40 cellular contexts compared by ENCODE assay signal in the genomic region with DNA sequence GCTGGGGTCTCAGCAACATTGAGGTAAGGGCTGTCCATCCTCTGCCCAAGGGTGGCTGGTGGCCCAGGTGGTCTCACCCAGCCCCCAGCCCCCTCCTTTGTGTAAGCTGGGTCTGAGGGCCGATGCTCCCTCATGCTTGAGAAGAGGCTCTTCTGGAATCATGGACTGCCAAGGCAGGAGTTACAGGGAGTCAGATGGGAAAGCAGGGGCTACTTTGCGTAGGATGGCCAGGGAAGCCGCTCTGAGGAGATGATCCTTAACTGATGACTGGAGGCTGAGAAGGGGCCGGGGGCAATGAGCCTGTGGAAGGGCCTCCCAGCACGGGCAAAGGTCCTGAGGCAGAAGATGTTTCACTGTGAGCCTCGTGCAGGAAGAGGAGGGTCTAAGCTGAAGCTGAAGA. TPM values are rescaled to one million over a fixed set of nuclear protein-coding genes. Genes with fewer than 3 reads are reported as not detected.
"Had no signal": no experiment of that assay in that cellular context is flagged by ENCODE, and none has a peak within 500 bp of the region (broad histone marks: within the 10 kb centered on the region; RNA-seq: fewer than 3 reads in every experiment).

No MANE protein-coding gene starts in this region.

- H3K4me1 Mint-ChIP-seq: activated naive CD4-positive, alpha-beta T cell treated with anti-CD3 and anti-CD28 coated beads, Interleukin-2, amount 10 ng/mL, durations not matched to agents 7 days and 5 days; activated naive CD4-positive, alpha-beta T cell treated with anti-CD3 and anti-CD28 coated beads, Interleukin-2, amount 50 U/mL, for 24 hours; activated naive CD8-positive, alpha-beta T cell treated with anti-CD3 and anti-CD28 coated beads for 36 hours; activated naive CD8-positive, alpha-beta T cell treated with anti-CD3 and anti-CD28 coated beads, Interleukin-2, amount 10 ng/mL, durations not matched to agents 7 days and 5 days; activated naive CD8-positive, alpha-beta T cell treated with anti-CD3 and anti-CD28 coated beads, Interleukin-2, amount 50 U/mL, for 24 hours; activated T-helper 17 cell treated with anti-CD3 and anti-CD28 coated beads, Interleukin-2, amount 50 U/mL, for 72 hours; brain; central memory CD8-positive, alpha-beta T cell had no signal

- DNase-seq: activated effector memory CD4-positive, alpha-beta T cell treated with anti-CD3 and anti-CD28 coated beads, Interleukin-2, amount 50 U/mL, for 16 hours; activated effector memory CD4-positive, alpha-beta T cell treated with Interleukin-2 at 50 U/mL for 16 hours; activated gamma-delta T cell; activated gamma-delta T cell treated with Interleukin-2 at 50 U/mL for 16 hours; activated naive CD4-positive, alpha-beta T cell; activated naive CD4-positive, alpha-beta T cell treated with anti-CD3 and anti-CD28 coated beads for 36 hours; activated naive CD4-positive, alpha-beta T cell treated with anti-CD3 and anti-CD28 coated beads, Interleukin-2, amount 10 ng/mL, durations not matched to agents 7 days and 5 days; activated naive CD4-positive, alpha-beta T cell treated with anti-CD3 and anti-CD28 coated beads, Interleukin-2, amount 50 U/mL, for 16 hours; activated naive CD4-positive, alpha-beta T cell treated with Interleukin-2 at 50 U/mL for 16 hours; activated naive CD8-positive, alpha-beta T cell treated with anti-CD3 and anti-CD28 coated beads for 36 hours; activated naive CD8-positive, alpha-beta T cell treated with anti-CD3 and anti-CD28 coated beads, Interleukin-2, amount 10 ng/mL, durations not matched to agents 7 days and 5 days; activated naive CD8-positive, alpha-beta T cell treated with anti-CD3 and anti-CD28 coated beads, Interleukin-2, amount 50 U/mL, for 24 hours; activated T-cell treated with anti-CD3 and anti-CD28 coated beads, Interleukin-2, amount 50 U/mL, for 1 hour; activated T-cell treated with anti-CD3 and anti-CD28 coated beads, Interleukin-2, amount 50 U/mL, for 24 hours; activated T-cell treated with anti-CD3 and anti-CD28 coated beads, Interleukin-2, amount 50 U/mL, for 4 hours; activated T-cell treated with anti-CD3 and anti-CD28 coated beads, Interleukin-2, amount 50 U/mL, for 48 hours; activated T-cell treated with anti-CD3 and anti-CD28 coated beads, Interleukin-2, amount 50 U/mL, for 72 hours; adrenal gland; amniotic stem cell; amygdala; anterior cingulate cortex; body of pancreas; brain microvascular endothelial cell; caudate nucleus; central memory CD4-positive, alpha-beta T cell; cerebellar nuclear complex had no signal

- H3K27me3 ChIP-seq: adrenal gland, ascending aorta, body of pancreas, breast epithelium, cardiac muscle cell had no signal

- H3K9me3 ChIP-seq: adrenal gland, ascending aorta, body of pancreas had no signal

- H3K36me3 ChIP-seq: adrenal gland, ascending aorta, brain microvascular endothelial cell, breast epithelium, cardiac muscle cell had no signal

- H3K9me3 Mint-ChIP-seq: activated naive CD4-positive, alpha-beta T cell treated with anti-CD3 and anti-CD28 coated beads for 36 hours; activated naive CD4-positive, alpha-beta T cell treated with anti-CD3 and anti-CD28 coated beads, Interleukin-2, amount 50 U/mL, for 24 hours; activated T-cell treated with anti-CD3 and anti-CD28 coated beads, Interleukin-2, amount 50 U/mL, for 24 hours; activated T-helper 17 cell treated with anti-CD3 and anti-CD28 coated beads, Interleukin-2, amount 50 U/mL, for 72 hours had no signal

- ATAC-seq: activated naive CD4-positive, alpha-beta T cell treated with anti-CD3 and anti-CD28 coated beads, Interleukin-2, amount 50 U/mL, for 72 hours; activated naive CD8-positive, alpha-beta T cell treated with anti-CD3 and anti-CD28 coated beads, Interleukin-2, amount 50 U/mL, for 24 hours; activated T-cell treated with anti-CD3 and anti-CD28 coated beads, Interleukin-2, amount 50 U/mL, for 4 hours; activated T-cell treated with anti-CD3 and anti-CD28 coated beads, Interleukin-2, amount 50 U/mL, for 72 hours; activated T-helper 17 cell treated with anti-CD3 and anti-CD28 coated beads, Interleukin-2, amount 50 U/mL, for 72 hours; body of pancreas had no signal

- H3K27ac ChIP-seq: adrenal gland, ascending aorta, body of pancreas, brain microvascular endothelial cell, breast epithelium, cardiac muscle cell had no signal

- H3K4me3 Mint-ChIP-seq: activated naive CD4-positive, alpha-beta T cell treated with anti-CD3 and anti-CD28 coated beads for 36 hours; activated naive CD4-positive, alpha-beta T cell treated with anti-CD3 and anti-CD28 coated beads, Interleukin-2, amount 10 ng/mL, durations not matched to agents 7 days and 5 days; activated naive CD4-positive, alpha-beta T cell treated with anti-CD3 and anti-CD28 coated beads, Interleukin-2, amount 50 U/mL, for 24 hours; activated naive CD8-positive, alpha-beta T cell; activated naive CD8-positive, alpha-beta T cell treated with anti-CD3 and anti-CD28 coated beads for 36 hours; activated naive CD8-positive, alpha-beta T cell treated with anti-CD3 and anti-CD28 coated beads, Interleukin-2, amount 10 ng/mL, durations not matched to agents 7 days and 5 days; activated naive CD8-positive, alpha-beta T cell treated with anti-CD3 and anti-CD28 coated beads, Interleukin-2, amount 50 U/mL, for 24 hours; activated T-cell treated with anti-CD3 and anti-CD28 coated beads, Interleukin-2, amount 50 U/mL, for 24 hours; activated T-cell treated with anti-CD3 and anti-CD28 coated beads, Interleukin-2, amount 50 U/mL, for 4 hours; activated T-cell treated with anti-CD3 and anti-CD28 coated beads, Interleukin-2, amount 50 U/mL, for 72 hours; activated T-helper 1 cell treated with anti-CD3 and anti-CD28 coated beads, Interleukin-12 subunit alpha, Interleukin-12 subunit beta, Interleukin-2, Interleukin-4 antibody, amounts not matched to agents 30 ng/mL and 10 ng/mL and 1 ng/mL, durations not matched to agents 14 hours and 24 hours and 36 hours; activated T-helper 17 cell treated with anti-CD3 and anti-CD28 coated beads, Interleukin-2, amount 50 U/mL, for 72 hours; brain; central memory CD8-positive, alpha-beta T cell had no signal

- H3K36me3 Mint-ChIP-seq: activated naive CD4-positive, alpha-beta T cell treated with anti-CD3 and anti-CD28 coated beads, Interleukin-2, amount 10 ng/mL, durations not matched to agents 7 days and 5 days; activated naive CD4-positive, alpha-beta T cell treated with anti-CD3 and anti-CD28 coated beads, Interleukin-2, amount 50 U/mL, for 24 hours; activated naive CD4-positive, alpha-beta T cell treated with anti-CD3 and anti-CD28 coated beads, Interleukin-2, amount 50 U/mL, for 72 hours; activated naive CD8-positive, alpha-beta T cell treated with anti-CD3 and anti-CD28 coated beads for 36 hours; activated naive CD8-positive, alpha-beta T cell treated with anti-CD3 and anti-CD28 coated beads, Interleukin-2, amount 10 ng/mL, durations not matched to agents 7 days and 5 days; brain had no signal

- H3K4me1 ChIP-seq: adrenal gland, ascending aorta, body of pancreas, breast epithelium had no signal

- H3K27ac Mint-ChIP-seq: activated naive CD4-positive, alpha-beta T cell treated with anti-CD3 and anti-CD28 coated beads for 36 hours; activated naive CD4-positive, alpha-beta T cell treated with anti-CD3 and anti-CD28 coated beads, Interleukin-2, amount 10 ng/mL, durations not matched to agents 7 days and 5 days; activated naive CD4-positive, alpha-beta T cell treated with anti-CD3 and anti-CD28 coated beads, Interleukin-2, amount 50 U/mL, for 24 hours; activated naive CD4-positive, alpha-beta T cell treated with anti-CD3 and anti-CD28 coated beads, Interleukin-2, amount 50 U/mL, for 72 hours; activated naive CD8-positive, alpha-beta T cell; activated naive CD8-positive, alpha-beta T cell treated with anti-CD3 and anti-CD28 coated beads for 36 hours; activated naive CD8-positive, alpha-beta T cell treated with anti-CD3 and anti-CD28 coated beads, Interleukin-2, amount 10 ng/mL, durations not matched to agents 7 days and 5 days; activated naive CD8-positive, alpha-beta T cell treated with anti-CD3 and anti-CD28 coated beads, Interleukin-2, amount 50 U/mL, for 24 hours; activated T-cell treated with anti-CD3 and anti-CD28 coated beads, Interleukin-2, amount 50 U/mL, for 24 hours; activated T-cell treated with anti-CD3 and anti-CD28 coated beads, Interleukin-2, amount 50 U/mL, for 72 hours; activated T-helper 1 cell treated with anti-CD3 and anti-CD28 coated beads, Interleukin-12 subunit alpha, Interleukin-12 subunit beta, Interleukin-2, Interleukin-4 antibody, amounts not matched to agents 30 ng/mL and 10 ng/mL and 1 ng/mL, durations not matched to agents 14 hours and 24 hours and 36 hours; activated T-helper 17 cell treated with anti-CD3 and anti-CD28 coated beads, Interleukin-2, amount 50 U/mL, for 72 hours; activated T-helper 2 cell treated with anti-CD3 and anti-CD28 coated beads, Interferon-gamma antibody, Interleukin-2, Interleukin-4, amounts not matched to agents 10 μg/mL and 5 μg/mL and 100 μg/mL, durations not matched to agents 14 hours and 24 hours and 36 hours; brain had no signal

- H3K4me3 ChIP-seq: adrenal gland, ascending aorta, body of pancreas, breast epithelium, cardiac muscle cell had no signal

RNA-seq across cellular contexts. Expression of a gene that starts 23.7 kb away (rescaled TPM):
- total RNA-seq: activated naive CD4-positive, alpha-beta T cell treated with anti-CD3 and anti-CD28 coated beads for 36 hours; activated naive CD8-positive, alpha-beta T cell treated with anti-CD3 and anti-CD28 coated beads, Interleukin-2, amount 10 ng/mL, durations not matched to agents 7 days and 5 days; activated T-cell treated with anti-CD3 and anti-CD28 coated beads, Interleukin-2, amount 50 U/mL, for 4 hours; activated T-helper 1 cell treated with anti-CD3 and anti-CD28 coated beads, Interleukin-12 subunit alpha, Interleukin-12 subunit beta, Interleukin-2, Interleukin-4 antibody, amounts not matched to agents 30 ng/mL and 10 ng/mL and 1 ng/mL, durations not matched to agents 14 hours and 24 hours and 36 hours; activated T-helper 17 cell treated with anti-CD3 and anti-CD28 coated beads, Interleukin-2, amount 50 U/mL, for 72 hours; activated T-helper 2 cell treated with anti-CD3 and anti-CD28 coated beads, Interferon-gamma antibody, Interleukin-2, Interleukin-4, amounts not matched to agents 10 μg/mL and 5 μg/mL and 100 μg/mL, durations not matched to agents 14 hours and 24 hours and 36 hours; adrenal gland; aorta; ascending aorta; body of pancreas; bronchial epithelial cell; cerebellum had no signal
